In the genomic region with DNA sequence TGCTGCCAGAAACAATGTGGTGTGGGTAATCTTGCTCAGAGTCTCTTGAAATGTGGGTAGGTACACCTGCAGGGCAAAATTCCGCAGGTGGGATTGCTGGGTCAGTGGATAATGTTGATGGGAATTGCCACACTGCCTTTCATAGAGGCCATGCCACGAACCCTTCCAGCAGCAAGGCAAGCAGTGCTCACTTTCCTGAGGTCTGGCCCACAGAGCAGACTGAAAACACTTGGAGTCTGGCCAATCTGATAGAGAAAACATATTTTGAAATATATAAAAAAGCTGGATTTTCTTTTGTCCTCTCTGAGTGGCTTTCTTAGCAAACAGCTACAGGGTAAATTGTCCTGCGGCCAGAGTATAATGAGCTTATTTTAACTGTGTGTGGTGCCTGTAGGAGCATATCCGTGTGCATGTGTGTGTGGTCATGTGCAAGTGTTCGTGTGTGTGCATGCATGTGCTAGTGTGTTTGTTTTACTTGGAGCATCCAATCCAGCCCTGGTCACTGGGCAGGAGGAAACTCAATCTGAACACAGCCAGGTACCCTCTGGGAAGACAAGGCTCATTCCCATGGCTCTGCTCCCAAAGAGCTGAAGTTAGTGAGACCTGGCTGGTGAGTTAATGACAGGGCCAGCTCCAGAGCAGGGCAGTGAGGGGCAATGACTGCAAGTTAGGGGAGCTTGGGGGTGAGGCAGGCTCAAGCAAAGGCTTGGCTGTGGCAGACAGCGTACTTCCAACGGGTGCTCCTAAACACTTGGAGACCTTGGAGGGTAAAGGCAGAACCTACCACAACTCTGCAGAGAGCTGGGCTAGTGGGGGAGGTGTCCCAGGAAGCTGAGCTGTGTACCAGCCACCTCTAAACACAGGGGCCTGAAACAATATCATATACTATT, we compare ENCODE assay signal across 10 cellular contexts.
A peak's percentile ranks its signal among the peaks of the same experiment; 100 is the strongest.
DNase-seq lines count a peak whose midpoint lies in the region; ATAC-seq and TF ChIP-seq lines count a peak whose summit lies in the region.
"Had no signal": no experiment of that assay in that cellular context is flagged by ENCODE, and none has a peak within 500 bp of the region (broad histone marks: within the 10 kb centered on the region; RNA-seq: fewer than 3 reads in every experiment).

No MANE protein-coding gene starts in this region.

- no peaks in the 10 kb centered on the region for H3K27me3 ChIP-seq in parathyroid adenoma (ENCODE audit: control insufficient read depth, insufficient read depth, low read length)
- H3K27me3 ChIP-seq: MG63 had no signal

- TF ChIP-seq CTCF in cardiac fibroblast (IDR thresholded peaks at IDR 0.05; ENCODE audit: low read depth, low read length) (no peak), parathyroid adenoma (IDR thresholded peaks at IDR 0.05) (no peak)

- DNase-seq in DMS79 treated with DMSO at 0.1 percent for 48 hours (lab: John Stamatoyannopoulos, UW) (peak; percentile 86), NCI-H146 treated with DMSO at 0.1 percent for 48 hours (lab: John Stamatoyannopoulos, UW; ENCODE audit: unreplicated experiment) (peak; percentile 44), cardiac fibroblast (ENCODE audit: low read depth in 2 of 2) (peak; percentile 25 to 41), EL (no peak), NCI-H1436 (lab: John Stamatoyannopoulos, UW) (no peak), NCI-H774 (lab: John Stamatoyannopoulos, UW) (no peak)
- DNase-seq: activated CD4-positive, alpha-beta memory T cell treated with anti-CD3 and anti-CD28 coated beads, Interleukin-2, amount 10 ng/mL, durations not matched to agents 7 days and 5 days had no signal

- peak overlapping the region; percentile 46 for H3K27ac ChIP-seq in parathyroid adenoma

- no peak overlapping the region for H3K9ac ChIP-seq in parathyroid adenoma

- peak overlapping the region; percentile 9 for H2AFZ ChIP-seq in parathyroid adenoma

- H3K36me3 ChIP-seq in parathyroid adenoma (ENCODE audit: control insufficient read depth, insufficient read depth, low read length) = no peaks in the 10 kb centered on the region
- H3K36me3 ChIP-seq: MG63 had no signal

- peaks cover 27% of the 10 kb centered on the region for H3K4me1 ChIP-seq in parathyroid adenoma

- no peak for ATAC-seq in HG03135 (IDR thresholded peaks at IDR 0.05; ENCODE audit: unreplicated experiment)

- H3K4me3 ChIP-seq in cardiac fibroblast (replicated peaks in 1 of 2; ENCODE audit: low read depth in 2 of 2, low read length in 2 of 2) = no peak overlapping the region
- no peak overlapping the region for H3K4me3 ChIP-seq in parathyroid adenoma (ENCODE audit: low read depth, low read length)
- H3K4me3 ChIP-seq: MG63 had no signal

- no peaks in the 10 kb centered on the region for H3K79me2 ChIP-seq in parathyroid adenoma

- no peak overlapping the region for H3K4me2 ChIP-seq in parathyroid adenoma (ENCODE audit: low read length)

- no peaks in the 10 kb centered on the region for H3K9me3 ChIP-seq in parathyroid adenoma (ENCODE audit: control insufficient read depth, low read length)

Comparison
In these comparisons a context has a peak if more than half of its experiments do, and no peak if none do; other contexts are left out.
1. DNase-seq: peak in DMS79 treated with DMSO at 0.1 percent for 48 hours (single experiment), NCI-H146 treated with DMSO at 0.1 percent for 48 hours (single experiment) and cardiac fibroblast (2 of 2); none in EL (single experiment), NCI-H1436 (single experiment) and NCI-H774 (single experiment).